9 cellular contexts compared by ENCODE assay signal in genomic region chr14:105857816-105858675, GRCh38.
DNase-seq lines count a peak whose midpoint lies in the region; ATAC-seq, FAIRE-seq and TF ChIP-seq lines count a peak whose summit lies in the region.
"Had no signal": no experiment of that assay in that cellular context is flagged by ENCODE, and none has a peak within 500 bp of the region (broad histone marks: within the 10 kb centered on the region; RNA-seq: fewer than 3 reads in every experiment).

No MANE protein-coding gene starts in this region.

- peak overlapping the region; percentile 38 for H3K4me3 ChIP-seq in GM06990 (replicated peaks; ENCODE audit: low read depth, low read length)
- no peak overlapping the region for H3K4me3 ChIP-seq in NB4 (ENCODE audit: low read depth, low read length)
- H3K4me3 ChIP-seq in pancreas = no peak overlapping the region
- no peak overlapping the region for H3K4me3 ChIP-seq in GM23248
- H3K4me3 ChIP-seq: tibial nerve had no signal

- no peaks in the 10 kb centered on the region for H3K27me3 ChIP-seq in GM06990 (replicated peaks; ENCODE audit: control insufficient read depth, insufficient read depth, low read length)
- H3K27me3 ChIP-seq in pancreas = no peaks in the 10 kb centered on the region
- H3K27me3 ChIP-seq in GM23248 (replicated peaks; ENCODE audit: insufficient read depth) = no peaks in the 10 kb centered on the region
- H3K27me3 ChIP-seq: tibial nerve had no signal

- DNase-seq in GM06990 (ENCODE audit: extremely low read depth, insufficient read length) = no peak
- peak; percentile 56 for DNase-seq in NB4 (ENCODE audit: low read depth)
- peak; percentile 59 for DNase-seq in chondrocyte (ENCODE audit: low spot score)
- peak in 5 of 6 donors; percentile 6 to 63 (median 13) for DNase-seq in pancreas
- no peak for DNase-seq in GM23248
- no peak for DNase-seq in hippocampal formation (lab: John Stamatoyannopoulos, UW)

- no peaks in the 10 kb centered on the region for H3K4me1 Mint-ChIP-seq in chondrocyte (ENCODE audit: low read depth)

- H3K36me3 ChIP-seq in GM06990 (ENCODE audit: control insufficient read depth, insufficient read depth, low read length) = peaks cover 18% of the 10 kb centered on the region
- H3K36me3 ChIP-seq in pancreas = no peaks in the 10 kb centered on the region
- no peaks in the 10 kb centered on the region for H3K36me3 ChIP-seq in GM23248 (ENCODE audit: low read depth)
- H3K36me3 ChIP-seq: tibial nerve had no signal

- no peaks in the 10 kb centered on the region for H3K4me1 ChIP-seq in pancreas
- no peaks in the 10 kb centered on the region for H3K4me1 ChIP-seq in GM23248 (ENCODE audit: insufficient read depth)
- H3K4me1 ChIP-seq: tibial nerve had no signal

- ATAC-seq in pancreas = no peak
- ATAC-seq in GM19035 (IDR thresholded peaks at IDR 0.05; ENCODE audit: unreplicated experiment) = no peak
- no peak for ATAC-seq in GM21447 (IDR thresholded peaks at IDR 0.05; ENCODE audit: unreplicated experiment)

- H3K9me2 ChIP-seq in GM23248 (ENCODE audit: insufficient read depth) = no peaks in the 10 kb centered on the region

- TF ChIP-seq POLR2A in NB4 (IDR thresholded peaks at IDR 0.05; ENCODE audit: extremely low read depth, insufficient read length) = no peak

- H3K27ac ChIP-seq in pancreas = no peak overlapping the region
- H3K27ac ChIP-seq in GM23248 = no peak overlapping the region

- in situ Hi-C loops in GM23248 (cut with MboI) = no loop called here

- intact Hi-C loops in pancreas (cut with DNase I) = no loop called here

- no peaks in the 10 kb centered on the region for H3F3A ChIP-seq in GM23248 (ENCODE audit: insufficient read depth)

- H3K4me2 ChIP-seq in GM23248 (ENCODE audit: unreplicated experiment) = no peak overlapping the region

- no peak overlapping the region for H3K9ac ChIP-seq in GM23248

- peaks cover 7% of the 10 kb centered on the region for H3K36me3 Mint-ChIP-seq in chondrocyte (ENCODE audit: low read depth)

- TF ChIP-seq CTCF in GM06990 (IDR thresholded peaks at IDR 0.05; ENCODE audit: insufficient read depth, low read length, poor library complexity, severe bottlenecking) (no peak), NB4 (IDR thresholded peaks at IDR 0.05; ENCODE audit: low read depth, low read length) (no peak), chondrocyte (IDR thresholded peaks at IDR 0.05) (no peak), pancreas (IDR thresholded peaks at IDR 0.05) (no peak)

- H3K27me3 Mint-ChIP-seq in chondrocyte (ENCODE audit: low read depth) = no peaks in the 10 kb centered on the region

- FAIRE-seq in pancreas (lab: Jason Lieb, UNC) = no peak

- no peaks in the 10 kb centered on the region for H3K79me2 ChIP-seq in GM23248 (ENCODE audit: insufficient read depth)

- no peaks in the 10 kb centered on the region for H3K9me3 ChIP-seq in pancreas
- H3K9me3 ChIP-seq in GM23248 (ENCODE audit: low read depth) = no peaks in the 10 kb centered on the region

- H2AFZ ChIP-seq in GM23248 = no peak overlapping the region

- WGBS in pancreas, 2 donors = 83 to 90% methylated on average over 8 to 9 of the region's 9 CpGs
- 35 to 36% methylated on average over 4 to 9 of the region's 9 CpGs for WGBS in GM23248 (ENCODE audit: low coverage in 1 of 2, low lambda C conversion rate in 2 of 2, missing lambda C conversion rate in 2 of 2), 2 experiments

- no peaks in the 10 kb centered on the region for H4K20me1 ChIP-seq in GM23248 (ENCODE audit: insufficient read depth)

- no peak overlapping the region for H3K4me3 Mint-ChIP-seq in chondrocyte (ENCODE audit: unreplicated experiment)

- no peak overlapping the region for H3K27ac Mint-ChIP-seq in chondrocyte (ENCODE audit: unreplicated experiment)

- H3K9me3 Mint-ChIP-seq in chondrocyte (ENCODE audit: low read depth) = peaks cover 38% of the 10 kb centered on the region

Comparison
In these comparisons a context has a peak if more than half of its experiments do, and no peak if none do; other contexts are left out.
1. DNase-seq: peak in NB4 (single experiment), chondrocyte (single experiment) and pancreas (5 of 6); none in GM06990 (single experiment), GM23248 (single experiment) and hippocampal formation (0 of 2).